16 cellular contexts compared by ENCODE assay signal in genomic region chr1:185440877-185441276, GRCh38.
DNase-seq lines count a peak whose midpoint lies in the region; FAIRE-seq and TF ChIP-seq lines count a peak whose summit lies in the region.
"Had no signal": no experiment of that assay in that cellular context is flagged by ENCODE, and none has a peak within 500 bp of the region (broad histone marks: within the 10 kb centered on the region; RNA-seq: fewer than 3 reads in every experiment).

No MANE protein-coding gene starts in this region.

- H3K4me3 ChIP-seq in astrocyte (ENCODE audit: insufficient read depth, low read depth, low read length), result no peak overlapping the region
- no peak overlapping the region for H3K4me3 ChIP-seq in kidney (ENCODE audit: low read length in 2 of 2)
- H3K4me3 ChIP-seq in thyroid gland (replicated peaks in 1 of 3), result no peak overlapping the region
- H3K4me3 ChIP-seq: BLaER1 treated with 17β-estradiol and CSF1 and Interleukin-3, amounts not matched to agents 10 nM and 100 nM; mucosa of descending colon had no signal

- H3K9me3 ChIP-seq in astrocyte (ENCODE audit: insufficient read depth, low read depth, low read length) (no peaks in the 10 kb centered on the region), kidney (ENCODE audit: control insufficient read depth in 1 of 2, low read length in 2 of 2) (no peaks in the 10 kb centered on the region), thyroid gland (no peaks in the 10 kb centered on the region)
- H3K9me3 ChIP-seq: BLaER1 treated with 17β-estradiol and CSF1 and Interleukin-3, amounts not matched to agents 10 nM and 100 nM; mucosa of descending colon had no signal

- H3K9me3 Mint-ChIP-seq in astrocyte (ENCODE audit: unreplicated experiment), result no peaks in the 10 kb centered on the region
- H3K9me3 Mint-ChIP-seq: stimulated activated memory B cell treated with anti-CD40 and anti-IgM and Interleukin-4, amounts not matched to agents 10 μg/mL and 1 μg/mL and 100 μg/mL, for 72 hours had no signal

- peak overlapping the region; percentile 82 for H3K27ac Mint-ChIP-seq in astrocyte (ENCODE audit: unreplicated experiment)
- H3K27ac Mint-ChIP-seq: activated CD8-positive, alpha-beta memory T cell treated with anti-CD3 and anti-CD28 coated beads, Interleukin-2, amount 10 ng/mL, durations not matched to agents 7 days and 5 days; stimulated activated memory B cell treated with anti-CD40 and anti-IgM and Interleukin-4, amounts not matched to agents 10 μg/mL and 1 μg/mL and 100 μg/mL, for 72 hours had no signal

- H3K27me3 ChIP-seq in astrocyte (ENCODE audit: insufficient read depth, low read length), result no peaks in the 10 kb centered on the region
- no peaks in the 10 kb centered on the region for H3K27me3 ChIP-seq in thyroid gland
- H3K27me3 ChIP-seq: BLaER1 treated with 17β-estradiol and CSF1 and Interleukin-3, amounts not matched to agents 10 nM and 100 nM had no signal

- H3K79me2 ChIP-seq in astrocyte (ENCODE audit: insufficient read depth, low read length), result no peaks in the 10 kb centered on the region

- H3K9ac ChIP-seq in astrocyte (ENCODE audit: low read length), result peak overlapping the region; percentile 9
- H3K9ac ChIP-seq in kidney (ENCODE audit: low read length in 2 of 2), result no peak overlapping the region

- H3K4me1 ChIP-seq in astrocyte (ENCODE audit: insufficient read depth, low read length), result peaks cover 27% of the 10 kb centered on the region
- peaks cover 7 to 19% of the 10 kb centered on the region in 2 donors for H3K4me1 ChIP-seq in kidney (ENCODE audit: control insufficient read depth in 1 of 2, insufficient read depth in 1 of 2, low read depth in 1 of 2, low read length in 2 of 2)
- peaks cover 0 to 7% of the 10 kb centered on the region in 2 donors for H3K4me1 ChIP-seq in thyroid gland

- no peaks in the 10 kb centered on the region for H4K20me1 ChIP-seq in astrocyte (ENCODE audit: insufficient read depth, low read length)
- H4K20me1 ChIP-seq: BLaER1 treated with 17β-estradiol and CSF1 and Interleukin-3, amounts not matched to agents 10 nM and 100 nM had no signal

- H3K27ac ChIP-seq in astrocyte (ENCODE audit: low read depth, low read length), result peak overlapping the region; percentile 21
- peak overlapping the region; percentile 58 to 87 for H3K27ac ChIP-seq in kidney (ENCODE audit: low read depth in 2 of 2, low read length in 2 of 2)
- H3K27ac ChIP-seq in thyroid gland, result no peak overlapping the region

- no peak overlapping the region for H3K4me3 Mint-ChIP-seq in astrocyte (ENCODE audit: unreplicated experiment)
- H3K4me3 Mint-ChIP-seq: activated CD8-positive, alpha-beta memory T cell treated with anti-CD3 and anti-CD28 coated beads, Interleukin-2, amount 10 ng/mL, durations not matched to agents 7 days and 5 days; stimulated activated memory B cell treated with anti-CD40 and anti-IgM and Interleukin-4, amounts not matched to agents 10 μg/mL and 1 μg/mL and 100 μg/mL, for 72 hours had no signal

- H2AFZ ChIP-seq in astrocyte (ENCODE audit: low read depth, low read length), result no peak overlapping the region

- H3K4me1 Mint-ChIP-seq in astrocyte (ENCODE audit: low read depth, unreplicated experiment), result peaks cover 19% of the 10 kb centered on the region
- H3K4me1 Mint-ChIP-seq: stimulated activated memory B cell treated with anti-CD40 and anti-IgM and Interleukin-4, amounts not matched to agents 10 μg/mL and 1 μg/mL and 100 μg/mL, for 72 hours had no signal

- TF ChIP-seq CTCF in astrocyte (IDR thresholded peaks at IDR 0.05; ENCODE audit: insufficient read depth, low read depth, low read length) (no peak), kidney (IDR thresholded peaks at IDR 0.05; ENCODE audit: borderline replicate concordance, extremely low read depth, insufficient read depth) (no peak), thyroid gland (IDR thresholded peaks at IDR 0.05) (no peak)

- H3K36me3 ChIP-seq in astrocyte (ENCODE audit: insufficient read depth, low read length) (no peaks in the 10 kb centered on the region), kidney (ENCODE audit: control insufficient read depth in 1 of 2, insufficient read depth in 2 of 2, low read length in 2 of 2) (no peaks in the 10 kb centered on the region), thyroid gland (no peaks in the 10 kb centered on the region)
- H3K36me3 ChIP-seq: BLaER1 treated with 17β-estradiol and CSF1 and Interleukin-3, amounts not matched to agents 10 nM and 100 nM had no signal

- no peaks in the 10 kb centered on the region for H3K27me3 Mint-ChIP-seq in astrocyte (ENCODE audit: low read depth, unreplicated experiment)
- H3K27me3 Mint-ChIP-seq: activated CD8-positive, alpha-beta memory T cell treated with anti-CD3 and anti-CD28 coated beads, Interleukin-2, amount 10 ng/mL, durations not matched to agents 7 days and 5 days; stimulated activated memory B cell treated with anti-CD40 and anti-IgM and Interleukin-4, amounts not matched to agents 10 μg/mL and 1 μg/mL and 100 μg/mL, for 72 hours had no signal

- peak overlapping the region; percentile 34 for H3K4me2 ChIP-seq in astrocyte (ENCODE audit: low read length)

- no peaks in the 10 kb centered on the region for H3K36me3 Mint-ChIP-seq in astrocyte (ENCODE audit: low read depth, unreplicated experiment)
- H3K36me3 Mint-ChIP-seq: stimulated activated memory B cell treated with anti-CD40 and anti-IgM and Interleukin-4, amounts not matched to agents 10 μg/mL and 1 μg/mL and 100 μg/mL, for 72 hours had no signal

- DNase-seq in A172 (ENCODE audit: low spot score) (peak; percentile 76), EL (peak; percentile 69), astrocyte (ENCODE audit: low read depth) (peak; percentile 63), kidney (no peak), thyroid gland (no peak), amniotic stem cell (lab: John Stamatoyannopoulos, UW) (no peak), SKM-1 treated with dmso at 0.1 percent for 144 hours (lab: John Stamatoyannopoulos, UW; ENCODE audit: unreplicated experiment) (no peak), NCI-H1092 (lab: John Stamatoyannopoulos, UW) (no peak)
- DNase-seq: GDM1; mucosa of descending colon; stimulated activated CD4-positive, alpha-beta T cell treated with anti-CD3 and anti-CD28 coated beads, Interleukin-4, amount 100 ng/mL, for 1 hour had no signal

- no peak for TF ChIP-seq POLR2A in thyroid gland (IDR thresholded peaks at IDR 0.05)

- FAIRE-seq in astrocyte (lab: Jason Lieb, UNC), result peak; percentile 43
- peak; percentile 15 for FAIRE-seq in kidney (lab: Jason Lieb, UNC)
- FAIRE-seq: GM18507, TTC549 had no signal

- intact Hi-C loops in kidney (cut with DNase I) (no loop called here), thyroid gland (cut with DNase I) (no loop called here)

Comparison
In these comparisons a context has a peak if more than half of its experiments do, and no peak if none do; other contexts are left out.
1. DNase-seq: peak in A172 (single experiment), EL (single experiment) and astrocyte (single experiment); none in kidney (single experiment), thyroid gland (0 of 2), amniotic stem cell (single experiment), SKM-1 treated with dmso at 0.1 percent for 144 hours (single experiment) and NCI-H1092 (single experiment).
2. H3K27ac ChIP-seq: peak in astrocyte (single experiment) and kidney (2 of 2); none in thyroid gland (0 of 3).